In genomic region chr18:9643549-9643948, GRCh38 we compare ENCODE assay signal across 9 cellular contexts. TPM values are rescaled to one million over a fixed set of nuclear protein-coding genes. Genes with fewer than 3 reads are reported as not detected.
DNase-seq lines count a peak whose midpoint lies in the region; ATAC-seq, FAIRE-seq and TF ChIP-seq lines count a peak whose summit lies in the region.
"Had no signal": no experiment of that assay in that cellular context is flagged by ENCODE, and none has a peak within 500 bp of the region (broad histone marks: within the 10 kb centered on the region; RNA-seq: fewer than 3 reads in every experiment).

No MANE protein-coding gene starts in this region.

- no peaks in the 10 kb centered on the region for H4K20me1 ChIP-seq in keratinocyte (ENCODE audit: control insufficient read depth, extremely low read depth, insufficient read depth, low read length)

- no peak overlapping the region for H2AFZ ChIP-seq in keratinocyte (ENCODE audit: control insufficient read depth, low read length)

- dilution Hi-C loops in keratinocyte (cut with MboI; ENCODE audit: extremely low pct_ligation_motif_present, low sequenced_read_pairs): no loop called here

- peak; percentile 94 for FAIRE-seq in keratinocyte (lab: Jason Lieb, UNC)

- 0 to 1% methylated on average over 3 of the region's 3 CpGs for WGBS in aorta, 2 donors

- no peaks in the 10 kb centered on the region for H3K9me1 ChIP-seq in keratinocyte (ENCODE audit: control insufficient read depth, extremely low read depth, insufficient read depth, low read length)

- peak overlapping the region; percentile 70 for H3K9ac ChIP-seq in keratinocyte (ENCODE audit: control insufficient read depth, extremely low read depth, insufficient read depth, low read length)

- H3K79me2 ChIP-seq in keratinocyte (ENCODE audit: control insufficient read depth, insufficient read depth, low read length): no peaks in the 10 kb centered on the region

- TF ChIP-seq CTCF in brain microvascular endothelial cell (IDR thresholded peaks at IDR 0.05; ENCODE audit: low read depth, low read length, missing control alignments): no peak
- no peak for TF ChIP-seq CTCF in keratinocyte (optimal IDR thresholded peaks at IDR 0.05 in 1 of 3, IDR thresholded peaks at IDR 0.05 in 1 of 3, conservative IDR thresholded peaks at IDR 0.05 in 1 of 3; ENCODE audit: extremely low read depth in 1 of 3, insufficient read depth in 2 of 3, low read length in 3 of 3)

- H3K27me3 ChIP-seq in brain microvascular endothelial cell (replicated peaks) (no peaks in the 10 kb centered on the region), keratinocyte (ENCODE audit: control insufficient read depth, extremely low read depth, insufficient read depth, low read length) (no peaks in the 10 kb centered on the region), aorta (ENCODE audit: control insufficient read depth in 1 of 2, insufficient read depth in 2 of 2, low read length in 1 of 2) (no peaks in the 10 kb centered on the region)

- H3K4me3 ChIP-seq in brain microvascular endothelial cell (ENCODE audit: low read depth, low read length): no peak overlapping the region
- peak overlapping the region in 2 of 3 experiments; percentile 25 to 31 for H3K4me3 ChIP-seq in keratinocyte (ENCODE audit: control insufficient read depth in 2 of 3, extremely low read depth in 1 of 3, insufficient read depth in 2 of 3, low read depth in 1 of 3, low read length in 3 of 3)
- H3K4me3 ChIP-seq in aorta (ENCODE audit: low read length in 2 of 2): no peak overlapping the region

- H3K36me3 ChIP-seq in brain microvascular endothelial cell (replicated peaks): no peaks in the 10 kb centered on the region
- no peaks in the 10 kb centered on the region for H3K36me3 ChIP-seq in keratinocyte (ENCODE audit: control insufficient read depth in 2 of 2, extremely low read depth in 1 of 2, insufficient read depth in 2 of 2, low read length in 2 of 2)
- H3K36me3 ChIP-seq in aorta (ENCODE audit: control insufficient read depth in 1 of 2, insufficient read depth in 2 of 2, low read length in 1 of 2): no peaks in the 10 kb centered on the region

- H3K4me1 ChIP-seq in keratinocyte (ENCODE audit: control insufficient read depth, extremely low read depth, insufficient read depth, low read length) (peaks cover 48% of the 10 kb centered on the region), aorta (ENCODE audit: control insufficient read depth in 1 of 2, insufficient read depth in 2 of 2, low read length in 2 of 2) (no peaks in the 10 kb centered on the region)

- intact Hi-C loops in aorta (cut with DNase I): no loop called here

- peak; percentile 78 for ATAC-seq in aorta (ENCODE audit: low FRiP score)
- ATAC-seq in GM21723 (IDR thresholded peaks at IDR 0.05; ENCODE audit: unreplicated experiment): no peak
- ATAC-seq in HG02588 (IDR thresholded peaks at IDR 0.05; ENCODE audit: unreplicated experiment): no peak

- peak; percentile 51 for DNase-seq in SIG-M5 treated with dmso at 0.1 percent for 504 hours (lab: John Stamatoyannopoulos, UW; ENCODE audit: unreplicated experiment)
- DNase-seq in SIG-M5 (lab: John Stamatoyannopoulos, UW): no peak
- DNase-seq in brain microvascular endothelial cell: peak; percentile 97
- peak; percentile 86 for DNase-seq in keratinocyte (ENCODE audit: low read depth, low spot score)
- DNase-seq in aorta: no peak
- DNase-seq in AML-193 (lab: John Stamatoyannopoulos, UW): no peak
- DNase-seq: CD4-positive, CD25-positive, alpha-beta regulatory T cell had no signal

- H3K27ac ChIP-seq in brain microvascular endothelial cell (peak overlapping the region; percentile 91), keratinocyte (ENCODE audit: control insufficient read depth, insufficient read depth, low read length) (peak overlapping the region; percentile 93), aorta (ENCODE audit: low read depth in 1 of 2, low read length in 2 of 2) (no peak overlapping the region)

- peak overlapping the region; percentile 83 for H3K4me2 ChIP-seq in keratinocyte (ENCODE audit: control insufficient read depth, extremely low read depth, insufficient read depth, low read depth, low read length)

- H3K9me3 ChIP-seq in keratinocyte (ENCODE audit: control insufficient read depth, low read depth, low read length) (no peaks in the 10 kb centered on the region), aorta (ENCODE audit: control insufficient read depth, low read length) (no peaks in the 10 kb centered on the region)

- in situ Hi-C loops in brain microvascular endothelial cell (cut with HindIII; ENCODE audit: low pct_ligation_motif_present, low sequenced_read_pairs): no loop called here

RNA-seq across cellular contexts. Expression of gene PPP4R1, which starts 29.2 kb away (rescaled TPM):
- polyA plus RNA-seq in keratinocyte: 200 to 221 TPM (median 209 TPM) in 3 replicates
- 101 TPM for polyA plus RNA-seq in keratinocyte (2011; ENCODE audit: low read depth)
- polyA plus RNA-seq in keratinocyte (2011; cell fraction: cytosol; rRNA removed): 119 and 143 TPM in 2 replicates
- 275 and 293 TPM in 2 replicates for polyA plus RNA-seq in keratinocyte (2011; cell fraction: nucleus; rRNA removed)
- 83.8 and 102 TPM in 2 replicates for polyA plus RNA-seq in keratinocyte (2012; ENCODE audit: low replicate concordance)
- 216 to 410 TPM (median 387 TPM) in 3 replicates for polyA minus RNA-seq in keratinocyte
- polyA minus RNA-seq in keratinocyte (2011; cell fraction: cytosol; rRNA and poly(A)+ RNA removed): 124 TPM
- polyA minus RNA-seq in keratinocyte (2011; cell fraction: nucleus; rRNA and poly(A)+ RNA removed): 142 and 262 TPM in 2 replicates
- total RNA-seq in aorta: 100 to 1,000 TPM; 119 to 121 TPM
- polyA plus RNA-seq in aorta: 10 to 100 TPM; 36.6 to 38.4 TPM

Comparison
In these comparisons a context has a peak if more than half of its experiments do, and no peak if none do; other contexts are left out.
1. DNase-seq: peak in SIG-M5 treated with dmso at 0.1 percent for 504 hours (single experiment), brain microvascular endothelial cell (single experiment) and keratinocyte (single experiment); none in SIG-M5 (single experiment), aorta (0 of 2) and AML-193 (0 of 2).
2. H3K27ac ChIP-seq: peak in brain microvascular endothelial cell (single experiment) and keratinocyte (single experiment); none in aorta (0 of 2).
3. H3K4me3 ChIP-seq: peak in keratinocyte (2 of 3); none in brain microvascular endothelial cell (single experiment) and aorta (0 of 2).